Comparison of ENCODE assay signal across 9 cellular contexts in the genomic region with DNA sequence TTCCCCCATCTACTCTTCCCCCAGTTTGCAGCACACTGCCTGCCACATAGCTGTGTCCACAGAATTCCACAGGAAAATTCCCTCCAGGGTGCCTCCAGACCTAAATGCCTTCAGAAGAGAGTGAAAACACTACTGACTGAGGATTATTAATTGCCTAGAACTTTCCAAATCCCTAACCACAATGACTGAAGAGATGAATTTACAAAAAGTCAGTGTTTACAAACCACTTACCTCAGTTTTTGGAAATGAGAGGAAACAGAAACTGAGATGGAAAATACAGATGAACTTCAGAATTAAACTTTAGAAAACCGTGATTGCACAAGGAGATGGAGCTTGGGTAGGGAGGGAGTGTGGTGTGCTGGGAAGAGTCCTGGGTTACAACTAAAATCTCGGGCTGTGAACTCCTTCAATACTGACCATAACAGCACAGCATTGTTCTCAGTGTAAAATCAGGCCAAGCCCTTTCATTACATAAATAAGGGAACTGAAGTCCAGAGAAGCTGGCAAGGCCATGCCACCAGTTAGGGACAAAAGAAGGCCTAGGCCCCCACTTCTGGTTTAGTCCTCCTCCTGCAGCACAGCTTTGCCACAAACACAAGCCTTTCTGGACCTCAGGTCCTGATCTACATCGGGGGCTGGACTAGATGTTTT. TPM values are rescaled to one million over a fixed set of nuclear protein-coding genes. Genes with fewer than 3 reads are reported as not detected.
DNase-seq lines count a peak whose midpoint lies in the region; ATAC-seq, FAIRE-seq and TF ChIP-seq lines count a peak whose summit lies in the region.
"Had no signal": no experiment of that assay in that cellular context is flagged by ENCODE, and none has a peak within 500 bp of the region (broad histone marks: within the 10 kb centered on the region; RNA-seq: fewer than 3 reads in every experiment).

No MANE protein-coding gene starts in this region.

- no peak overlapping the region for H2AFZ ChIP-seq in astrocyte (ENCODE audit: low read depth, low read length)

- ATAC-seq in activated T-cell treated with anti-CD3 and anti-CD28 coated beads, Interleukin-2, amount 50 U/mL, for 4 hours, result no peak
- ATAC-seq in lung (ENCODE audit: insufficient read depth, low FRiP score) (no peak), GM18870 (IDR thresholded peaks at IDR 0.05; ENCODE audit: unreplicated experiment) (no peak)

- TF ChIP-seq POLR2A in thyroid gland (IDR thresholded peaks at IDR 0.05), result no peak

- no peaks in the 10 kb centered on the region for H3K27me3 ChIP-seq in astrocyte (ENCODE audit: insufficient read depth, low read length)
- H3K27me3 ChIP-seq in lung (ENCODE audit: control insufficient read depth, insufficient read depth), result no peaks in the 10 kb centered on the region
- H3K27me3 ChIP-seq in thyroid gland, result no peaks in the 10 kb centered on the region
- H3K27me3 ChIP-seq in SJCRH30, result no peaks in the 10 kb centered on the region

- peaks cover 67% of the 10 kb centered on the region for H4K20me1 ChIP-seq in astrocyte (ENCODE audit: insufficient read depth, low read length)

- no peak overlapping the region for H3K9ac ChIP-seq in astrocyte (ENCODE audit: low read length)

- peaks cover 4% of the 10 kb centered on the region for H3K36me3 ChIP-seq in astrocyte (ENCODE audit: insufficient read depth, low read length)
- H3K36me3 ChIP-seq in lung (ENCODE audit: control insufficient read depth in 2 of 2, insufficient read depth in 2 of 2, low read length in 2 of 2), result no peaks in the 10 kb centered on the region
- H3K36me3 ChIP-seq in thyroid gland, result no peaks in the 10 kb centered on the region
- H3K36me3 ChIP-seq in SJCRH30, result peaks cover 9% of the 10 kb centered on the region; the same call in 1 of the 2 replicates

- no peaks in the 10 kb centered on the region for H3K9me3 Mint-ChIP-seq in activated T-cell treated with anti-CD3 and anti-CD28 coated beads, Interleukin-2, amount 50 U/mL, for 4 hours
- H3K9me3 Mint-ChIP-seq in astrocyte (ENCODE audit: unreplicated experiment), result no peaks in the 10 kb centered on the region

- DNase-seq in activated T-cell treated with anti-CD3 and anti-CD28 coated beads, Interleukin-2, amount 50 U/mL, for 4 hours, result no peak
- DNase-seq in activated T-cell treated with anti-CD3 and anti-CD28 coated beads, Interleukin-2, amount 50 U/mL, for 48 hours, result no peak
- DNase-seq in astrocyte (ENCODE audit: low read depth) (peak; percentile 61), lung (ENCODE audit: low spot score) (no peak), thyroid gland (no peak), SJCRH30 (no peak), Kasumi-1 (lab: John Stamatoyannopoulos, UW) (no peak)

- peaks cover 76% of the 10 kb centered on the region for H3K79me2 ChIP-seq in astrocyte (ENCODE audit: insufficient read depth, low read length)

- H3K9me3 ChIP-seq in astrocyte (ENCODE audit: insufficient read depth, low read depth, low read length) (no peaks in the 10 kb centered on the region), lung (ENCODE audit: control insufficient read depth in 2 of 2, insufficient read depth in 1 of 2, low read length in 1 of 2) (no peaks in the 10 kb centered on the region), thyroid gland (no peaks in the 10 kb centered on the region), SJCRH30 (replicated peaks) (no peaks in the 10 kb centered on the region)

- intact Hi-C loops in thyroid gland (cut with DNase I), result no loop called here

- WGBS in lung, 2 donors, result 13 to 19% methylated on average over 3 of the region's 3 CpGs
- WGBS in thyroid gland, 2 donors, result 47 to 58% methylated on average over 2 to 3 of the region's 3 CpGs

- H3K27ac ChIP-seq in astrocyte (ENCODE audit: low read depth, low read length) (no peak overlapping the region), lung (ENCODE audit: low read depth in 1 of 2, low read length in 1 of 2) (peak overlapping the region; percentile 3 to 91), thyroid gland (peak overlapping the region; percentile 32 to 75 (median 62)), SJCRH30 (no peak overlapping the region)

- peaks cover 82% of the 10 kb centered on the region for H3K4me1 Mint-ChIP-seq in activated T-cell treated with anti-CD3 and anti-CD28 coated beads, Interleukin-2, amount 50 U/mL, for 4 hours (ENCODE audit: low read depth)
- H3K4me1 Mint-ChIP-seq in astrocyte (ENCODE audit: low read depth, unreplicated experiment), result peaks cover 32% of the 10 kb centered on the region

- H3K4me3 ChIP-seq in astrocyte (ENCODE audit: insufficient read depth, low read depth, low read length), result no peak overlapping the region
- H3K4me3 ChIP-seq in lung, result no peak overlapping the region
- no peak overlapping the region for H3K4me3 ChIP-seq in thyroid gland (replicated peaks in 1 of 3)
- H3K4me3 ChIP-seq in SJCRH30, result no peak overlapping the region

- H3K27ac Mint-ChIP-seq in astrocyte (ENCODE audit: unreplicated experiment), result no peak overlapping the region

- H3K36me3 Mint-ChIP-seq in activated T-cell treated with anti-CD3 and anti-CD28 coated beads, Interleukin-2, amount 50 U/mL, for 4 hours (ENCODE audit: insufficient read depth), result peaks cover 10% of the 10 kb centered on the region
- no peaks in the 10 kb centered on the region for H3K36me3 Mint-ChIP-seq in astrocyte (ENCODE audit: low read depth, unreplicated experiment)

- H3K4me1 ChIP-seq in astrocyte (ENCODE audit: insufficient read depth, low read length), result peaks cover 22% of the 10 kb centered on the region
- H3K4me1 ChIP-seq in lung (ENCODE audit: control insufficient read depth in 2 of 2, insufficient read depth in 2 of 2, low read length in 2 of 2), result peaks cover 28 to 36% of the 10 kb centered on the region in 2 donors
- H3K4me1 ChIP-seq in thyroid gland, result peaks cover 56 to 75% of the 10 kb centered on the region in 2 donors
- peaks cover 15% of the 10 kb centered on the region; the same call in 1 of the 2 replicates for H3K4me1 ChIP-seq in SJCRH30

- peak overlapping the region; percentile 24 for H3K4me3 Mint-ChIP-seq in activated T-cell treated with anti-CD3 and anti-CD28 coated beads, Interleukin-2, amount 50 U/mL, for 4 hours
- H3K4me3 Mint-ChIP-seq in astrocyte (ENCODE audit: unreplicated experiment), result peak overlapping the region; percentile 1

- no peak for FAIRE-seq in astrocyte (lab: Jason Lieb, UNC)
- FAIRE-seq: bronchial epithelial cell had no signal

- TF ChIP-seq CTCF in astrocyte (IDR thresholded peaks at IDR 0.05; ENCODE audit: insufficient read depth, low read depth, low read length), result no peak
- no peak for TF ChIP-seq CTCF in lung (IDR thresholded peaks at IDR 0.05; ENCODE audit: control extremely low read depth, extremely low read depth)
- no peak for TF ChIP-seq CTCF in thyroid gland (IDR thresholded peaks at IDR 0.05)

- no peaks in the 10 kb centered on the region for H3K27me3 Mint-ChIP-seq in activated T-cell treated with anti-CD3 and anti-CD28 coated beads, Interleukin-2, amount 50 U/mL, for 4 hours (ENCODE audit: low read depth)
- H3K27me3 Mint-ChIP-seq in astrocyte (ENCODE audit: low read depth, unreplicated experiment), result no peaks in the 10 kb centered on the region

- H3K4me2 ChIP-seq in astrocyte (ENCODE audit: low read length), result no peak overlapping the region

RNA-seq across cellular contexts. Expression of a gene that starts 4.1 kb away (rescaled TPM):
- total RNA-seq in activated T-cell treated with anti-CD3 and anti-CD28 coated beads, Interleukin-2, amount 50 U/mL, for 4 hours, result 10 to 100 TPM; 31.6 to 46.4 (median 42.6) TPM
- total RNA-seq in astrocyte (53.4 and 56.7 TPM in 2 replicates), lung (10 to 100 TPM; 54.1 to 56.5 TPM), thyroid gland (10 to 100 TPM; 47.0 to 60.6 (median 54.6) TPM)
- polyA plus RNA-seq in lung, result 10 to 100 TPM; 19.6 to 37.8 TPM
- 51.6 and 54.5 TPM in 2 replicates for total RNA-seq in SJCRH30 (2014; rRNA removed; shearing (Covaris generic))

Comparison
In these comparisons a context has a peak if more than half of its experiments do, and no peak if none do; other contexts are left out.
1. H3K27ac ChIP-seq: peak in lung (2 of 2) and thyroid gland (3 of 3); none in astrocyte (single experiment) and SJCRH30 (single experiment).